In the genomic region with DNA sequence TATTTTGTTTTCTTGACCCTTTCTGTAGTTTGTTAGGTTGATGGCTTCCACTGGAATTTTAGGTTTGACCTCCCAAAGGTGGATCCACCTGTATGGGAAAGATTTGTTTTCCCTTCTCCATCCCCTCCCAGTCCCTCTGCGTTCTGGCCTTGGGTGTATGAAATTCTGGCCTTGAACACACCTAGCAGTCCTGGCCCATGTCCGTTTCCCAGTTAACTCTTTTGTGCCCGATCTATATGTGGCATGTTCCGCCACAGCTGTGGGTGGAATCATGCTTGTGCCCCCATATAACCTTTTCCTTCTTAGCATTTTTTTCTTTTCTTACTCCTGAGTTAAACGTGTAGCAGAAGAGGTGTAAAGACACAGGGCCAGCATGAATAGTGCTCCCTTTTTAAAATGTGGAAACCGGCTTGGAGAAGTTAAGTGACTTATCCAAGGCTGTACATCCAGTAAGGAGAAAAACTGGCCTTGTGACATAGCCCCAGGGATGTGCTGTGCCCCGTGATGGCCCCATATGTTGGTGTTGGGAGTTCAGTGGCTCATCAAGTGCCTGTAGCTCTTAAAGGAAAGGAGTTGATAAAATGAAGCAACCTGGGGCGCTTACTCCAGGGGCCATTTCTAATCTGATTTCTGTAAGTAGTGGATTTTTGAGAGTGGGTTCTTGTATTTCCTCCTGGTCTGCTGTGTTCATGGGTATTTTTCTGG, we compare ENCODE assay signal across 27 cellular contexts. TPM values are rescaled to one million over a fixed set of nuclear protein-coding genes. Genes with fewer than 3 reads are reported as not detected.
DNase-seq lines count a peak whose midpoint lies in the region; ATAC-seq and TF ChIP-seq lines count a peak whose summit lies in the region.
"Had no signal": no experiment of that assay in that cellular context is flagged by ENCODE, and none has a peak within 500 bp of the region (broad histone marks: within the 10 kb centered on the region; RNA-seq: fewer than 3 reads in every experiment).

No MANE protein-coding gene starts in this region.

- H3K9ac ChIP-seq in BLaER1 (no peak overlapping the region), endodermal cell (ENCODE audit: extremely low read depth, low read length, poor library complexity, severe bottlenecking) (no peak overlapping the region)

- H3K9me3 Mint-ChIP-seq in endodermal cell = no peaks in the 10 kb centered on the region
- H3K9me3 Mint-ChIP-seq: central memory CD8-positive, alpha-beta T cell; HFFc6; stimulated activated memory B cell treated with anti-CD40 and anti-IgM and Interleukin-4, amounts not matched to agents 10 μg/mL and 1 μg/mL and 100 μg/mL, for 72 hours had no signal

- H3K36me3 Mint-ChIP-seq in endodermal cell (ENCODE audit: low read depth) = no peaks in the 10 kb centered on the region
- H3K36me3 Mint-ChIP-seq: stimulated activated memory B cell treated with anti-CD40 and anti-IgM and Interleukin-4, amounts not matched to agents 10 μg/mL and 1 μg/mL and 100 μg/mL, for 72 hours had no signal

- H3K9me3 ChIP-seq in BLaER1 (no peaks in the 10 kb centered on the region), gastrocnemius medialis (no peaks in the 10 kb centered on the region), endodermal cell (ENCODE audit: control insufficient read depth, low read length) (no peaks in the 10 kb centered on the region)
- H3K9me3 ChIP-seq: mucosa of descending colon, tibial artery had no signal

- no peak for TF ChIP-seq CTCF in gastrocnemius medialis (IDR thresholded peaks at IDR 0.05 in 4 of 5, conservative IDR thresholded peaks at IDR 0.05 in 1 of 5)
- TF ChIP-seq CTCF in endodermal cell (conservative IDR thresholded peaks at IDR 0.05) = no peak

- in situ Hi-C loops in gastrocnemius medialis (cut with MboI; ENCODE audit: low sequenced_read_pairs in 4 of 4) = no loop called here

- no peak overlapping the region for H3K27ac Mint-ChIP-seq in endodermal cell
- H3K27ac Mint-ChIP-seq: HFFc6; stimulated activated memory B cell treated with anti-CD40 and anti-IgM and Interleukin-4, amounts not matched to agents 10 μg/mL and 1 μg/mL and 100 μg/mL, for 72 hours had no signal

- H3K27me3 ChIP-seq in BLaER1 (no peaks in the 10 kb centered on the region; the same call in 1 of the 2 replicates), gastrocnemius medialis (no peaks in the 10 kb centered on the region), endodermal cell (ENCODE audit: control insufficient read depth, insufficient read depth, low read length, poor library complexity, severe bottlenecking) (no peaks in the 10 kb centered on the region)
- H3K27me3 ChIP-seq: foreskin keratinocyte, tibial artery had no signal

- 82 to 85% methylated on average over 4 to 8 of the region's 8 CpGs for WGBS in endodermal cell (ENCODE audit: insufficient coverage in 1 of 2, insufficient read length in 1 of 2), 2 experiments

- H4K20me1 ChIP-seq in BLaER1 = peaks cover 100% of the 10 kb centered on the region

- H3K4me3 ChIP-seq in BLaER1 (no peak overlapping the region), gastrocnemius medialis (no peak overlapping the region), endodermal cell (ENCODE audit: low read length) (no peak overlapping the region)
- H3K4me3 ChIP-seq: mucosa of descending colon had no signal

- DNase-seq in NCI-H69 (lab: John Stamatoyannopoulos, UW) (peak; percentile 56), foreskin melanocyte (peak; percentile 19), gastrocnemius medialis (no peak), NOMO-1 treated with DMSO at 0.1 percent for 48 hours (lab: John Stamatoyannopoulos, UW; ENCODE audit: unreplicated experiment) (no peak), endodermal cell (no peak)
- DNase-seq in stimulated activated CD4-positive, alpha-beta T cell treated with anti-CD3 and anti-CD28 coated beads, Interleukin-4, amount 100 ng/mL, for 4 hours = no peak
- DNase-seq: ACHN; activated naive CD4-positive, alpha-beta T cell treated with Interleukin-2 at 50 U/mL for 16 hours; activated T-cell treated with anti-CD3 and anti-CD28 coated beads, Interleukin-2, amount 50 U/mL, for 1 hour; effector CD4-positive, alpha-beta T cell; erythroblast; foreskin keratinocyte; HFFc6; left ventricle myocardium superior; mucosa of descending colon; MV-4-11; NCI-H1694; NCI-H2227 treated with DMSO at 0.1 percent for 48 hours; NCI-H748 treated with DMSO at 0.1 percent for 48 hours; small intestine; stimulated activated CD4-positive, alpha-beta T cell treated with anti-CD3 and anti-CD28 coated beads, Interleukin-2, amount 100 ng/mL, for 24 hours; tibial artery had no signal

- intact Hi-C loops in gastrocnemius medialis (cut with DNase I; ENCODE audit: low total_unique reads) = no loop called here

- H3K4me1 Mint-ChIP-seq in endodermal cell = peaks cover 44% of the 10 kb centered on the region
- H3K4me1 Mint-ChIP-seq: central memory CD8-positive, alpha-beta T cell had no signal

- peaks cover 68% of the 10 kb centered on the region for H3K4me1 ChIP-seq in BLaER1
- peaks cover 46 to 48% of the 10 kb centered on the region in 2 donors for H3K4me1 ChIP-seq in gastrocnemius medialis
- H3K4me1 ChIP-seq in endodermal cell (ENCODE audit: control insufficient read depth, insufficient read depth, low read length) = peaks cover 30% of the 10 kb centered on the region

- H3K4me3 Mint-ChIP-seq in endodermal cell = no peak overlapping the region
- H3K4me3 Mint-ChIP-seq: central memory CD8-positive, alpha-beta T cell; HFFc6; stimulated activated memory B cell treated with anti-CD40 and anti-IgM and Interleukin-4, amounts not matched to agents 10 μg/mL and 1 μg/mL and 100 μg/mL, for 72 hours had no signal

- peak overlapping the region; percentile 76 for H3K4me2 ChIP-seq in BLaER1

- no peaks in the 10 kb centered on the region for H3K27me3 Mint-ChIP-seq in endodermal cell (ENCODE audit: insufficient read depth)

- no peak overlapping the region for H3K27ac ChIP-seq in BLaER1
- H3K27ac ChIP-seq in gastrocnemius medialis = peak overlapping the region; percentile 33 to 71 (median 53)
- H3K27ac ChIP-seq in endodermal cell (ENCODE audit: low read depth, low read length) = no peak overlapping the region
- H3K27ac ChIP-seq: C4-2B, foreskin keratinocyte had no signal

- no peak for TF ChIP-seq POLR2A in gastrocnemius medialis (IDR thresholded peaks at IDR 0.05)

- ATAC-seq in gastrocnemius medialis (no peak), GM21723 (IDR thresholded peaks at IDR 0.05; ENCODE audit: unreplicated experiment) (no peak)
- ATAC-seq: foreskin keratinocyte; left ventricle myocardium superior; mucosa of descending colon; stimulated activated memory B cell treated with anti-CD40 and anti-IgM and Interleukin-4, amounts not matched to agents 10 μg/mL and 1 μg/mL and 100 μg/mL, for 72 hours had no signal

- H3K36me3 ChIP-seq in BLaER1 (no peaks in the 10 kb centered on the region), gastrocnemius medialis (no peaks in the 10 kb centered on the region), endodermal cell (ENCODE audit: control insufficient read depth, insufficient read depth, low read length) (no peaks in the 10 kb centered on the region)
- H3K36me3 ChIP-seq: tibial artery had no signal

RNA-seq across cellular contexts. Expression of a gene that starts 39.3 kb away (rescaled TPM):
- total RNA-seq in gastrocnemius medialis (10 to 100 TPM in 3 of 4 donors, 1 to 10 TPM in 1; 7.8 to 19.1 (median 11.1) TPM), endodermal cell (10 to 100 TPM; 15.8 to 19.8 TPM)
- 35.8 TPM for polyA plus RNA-seq in endodermal cell (2013, experiment 1 of 2)
- 29.9 TPM for polyA plus RNA-seq in endodermal cell (2013, experiment 2 of 2)

Comparison
In these comparisons a context has a peak if more than half of its experiments do, and no peak if none do; other contexts are left out.
1. H3K27ac ChIP-seq: peak in gastrocnemius medialis (4 of 4); none in BLaER1 (single experiment) and endodermal cell (single experiment).
2. DNase-seq: peak in NCI-H69 (single experiment) and foreskin melanocyte (single experiment); none in gastrocnemius medialis (0 of 2), NOMO-1 treated with DMSO at 0.1 percent for 48 hours (single experiment), endodermal cell (single experiment) and stimulated activated CD4-positive, alpha-beta T cell treated with anti-CD3 and anti-CD28 coated beads, Interleukin-4, amount 100 ng/mL, for 4 hours (0 of 2).